24 cellular contexts compared by ENCODE assay signal in genomic region chr18:13640266-13640860, GRCh38.
"Had no signal": no experiment of that assay in that cellular context is flagged by ENCODE, and none has a peak within 500 bp of the region (broad histone marks: within the 10 kb centered on the region; RNA-seq: fewer than 3 reads in every experiment).

No MANE protein-coding gene starts in this region.

- H3K9me3 ChIP-seq: esophagus muscularis mucosa, suprapubic skin, tibial nerve, uterus had no signal

- ATAC-seq: activated T-cell treated with anti-CD3 and anti-CD28 coated beads, Interleukin-2, amount 50 U/mL, for 72 hours; left colon; stimulated activated effector memory CD8-positive, alpha-beta T cell treated with anti-CD3 and anti-CD28 coated beads, Interleukin-12 subunit alpha, Interleukin-12 subunit beta, amount 100 ng/mL, for 72 hours; stimulated activated naive CD8-positive, alpha-beta T cell treated with anti-CD3 and anti-CD28 coated beads, Interleukin-15, amount 100 ng/mL, for 72 hours had no signal

- H3K27ac ChIP-seq: skin epidermis, suprapubic skin, uterus had no signal

- H3K4me1 ChIP-seq: uterus had no signal

- H3K36me3 ChIP-seq: uterus had no signal

- DNase-seq: activated CD4-positive, alpha-beta T cell treated with anti-CD3 and anti-CD28 coated beads for 1 hour; activated CD4-positive, alpha-beta T cell treated with anti-CD3 and anti-CD28 coated beads, Interleukin-2, amount 50 U/mL, for 1 hour; activated effector memory CD4-positive, alpha-beta T cell treated with Interleukin-2 at 50 U/mL for 16 hours; activated naive CD4-positive, alpha-beta T cell treated with anti-CD3 and anti-CD28 coated beads for 36 hours; activated T-cell treated with anti-CD3 and anti-CD28 coated beads, Interleukin-2, amount 50 U/mL, for 72 hours; amygdala; dermis blood vessel endothelial cell; effector memory CD4-positive, alpha-beta T cell; glutamatergic neuron; hypothalamus; left colon; naive B cell; occipital lobe; retina; stimulated activated CD4-positive, alpha-beta T cell treated with anti-CD3 and anti-CD28 coated beads, Interleukin-2, amount 100 ng/mL, for 24 hours; stimulated activated naive CD8-positive, alpha-beta T cell treated with anti-CD3 and anti-CD28 coated beads, Interleukin-15, amount 100 ng/mL, for 72 hours; T-helper 1 cell; uterus had no signal

- H3K4me3 ChIP-seq: lung, skin epidermis, suprapubic skin, uterus had no signal

- H3K27me3 ChIP-seq: esophagus muscularis mucosa, suprapubic skin, tibial nerve, uterus had no signal
